6 cellular contexts compared by ENCODE assay signal in genomic region chr10:47758855-47759254, GRCh38. TPM values are rescaled to one million over a fixed set of nuclear protein-coding genes. Genes with fewer than 3 reads are reported as not detected.
"Had no signal": no experiment of that assay in that cellular context is flagged by ENCODE, and none has a peak within 500 bp of the region (broad histone marks: within the 10 kb centered on the region; RNA-seq: fewer than 3 reads in every experiment).

No MANE protein-coding gene starts in this region.

RNA-seq across cellular contexts. Expression of gene SYT15B, which starts 4.5 kb away (rescaled TPM):
- total RNA-seq: endothelial cell of umbilical vein, epithelial cell of proximal tubule, frontal cortex, hepatocyte, myocyte had no signal
- polyA plus RNA-seq: immature natural killer cell had no signal
